In the genomic region with DNA sequence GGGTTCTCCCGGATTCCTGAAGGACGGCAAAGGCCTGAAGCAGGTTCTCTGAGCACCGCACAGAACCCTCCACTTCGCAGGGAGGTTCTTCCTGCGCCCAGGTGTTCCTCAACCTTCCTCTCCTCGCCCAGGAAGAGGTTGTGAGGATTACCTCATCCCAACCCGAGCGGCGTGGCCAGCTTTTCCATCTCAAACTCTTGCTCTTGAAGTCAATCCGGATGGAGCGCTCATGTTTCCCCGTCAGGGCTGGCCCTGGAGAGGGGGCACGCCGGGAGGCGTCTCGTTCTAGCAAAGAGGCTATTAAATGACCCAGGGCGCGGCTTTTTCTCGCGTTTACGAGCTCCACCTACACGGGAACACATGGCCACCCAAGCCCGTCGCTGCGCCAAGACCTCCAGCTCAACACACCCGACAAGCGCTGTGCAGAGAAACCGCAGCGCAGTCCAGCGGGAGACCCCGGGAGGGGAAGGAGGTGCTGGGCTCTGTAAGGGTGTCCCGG, we compare ENCODE assay signal across 8 cellular contexts. TPM values are rescaled to one million over a fixed set of nuclear protein-coding genes. Genes with fewer than 3 reads are reported as not detected.
DNase-seq lines count a peak whose midpoint lies in the region; ATAC-seq and TF ChIP-seq lines count a peak whose summit lies in the region.

No MANE protein-coding gene starts in this region.

- peaks cover 45 to 56% of the 10 kb centered on the region in 2 experiments for H3K4me1 ChIP-seq in neutrophil (ENCODE audit: control insufficient read depth in 1 of 2, insufficient read depth in 1 of 2, low read depth in 1 of 2, low read length in 1 of 2)

- no peak for TF ChIP-seq CTCF in CD14-positive monocyte (IDR thresholded peaks at IDR 0.05)
- TF ChIP-seq CTCF in neutrophil (IDR thresholded peaks at IDR 0.05): no peak

- H3K9me3 Mint-ChIP-seq in CD14-positive monocyte: no peaks in the 10 kb centered on the region
- H3K9me3 Mint-ChIP-seq in activated T-helper 1 cell treated with anti-CD3 and anti-CD28 coated beads, Interleukin-12 subunit alpha, Interleukin-12 subunit beta, Interleukin-2, Interleukin-4 antibody, amounts not matched to agents 30 ng/mL and 10 ng/mL and 1 ng/mL, durations not matched to agents 14 hours and 24 hours and 36 hours: no peaks in the 10 kb centered on the region

- no peaks in the 10 kb centered on the region for H3K9me3 ChIP-seq in neutrophil

- peaks cover 34% of the 10 kb centered on the region for H3K4me1 Mint-ChIP-seq in CD14-positive monocyte
- peaks cover 26% of the 10 kb centered on the region for H3K4me1 Mint-ChIP-seq in activated T-helper 1 cell treated with anti-CD3 and anti-CD28 coated beads, Interleukin-12 subunit alpha, Interleukin-12 subunit beta, Interleukin-2, Interleukin-4 antibody, amounts not matched to agents 30 ng/mL and 10 ng/mL and 1 ng/mL, durations not matched to agents 14 hours and 24 hours and 36 hours (ENCODE audit: low read depth)

- H3K36me3 Mint-ChIP-seq in CD14-positive monocyte: peaks cover 15 to 17% of the 10 kb centered on the region in 2 donors
- H3K36me3 Mint-ChIP-seq in activated T-helper 1 cell treated with anti-CD3 and anti-CD28 coated beads, Interleukin-12 subunit alpha, Interleukin-12 subunit beta, Interleukin-2, Interleukin-4 antibody, amounts not matched to agents 30 ng/mL and 10 ng/mL and 1 ng/mL, durations not matched to agents 14 hours and 24 hours and 36 hours (ENCODE audit: low read depth): peaks cover 9% of the 10 kb centered on the region

- intact Hi-C loops in CD14-positive monocyte (cut with micrococcal nuclease): loop anchor here (5.0 kb wide), 2 partner anchors 36 to 41 kb away; no protein-coding TSS in a partner anchor
- intact Hi-C loops in activated T-helper 1 cell treated with anti-CD3 and anti-CD28 coated beads, Interleukin-12 subunit alpha, Interleukin-12 subunit beta, Interleukin-2, Interleukin-4 antibody, amounts not matched to agents 30 ng/mL and 10 ng/mL and 1 ng/mL, durations not matched to agents 14 hours and 24 hours and 36 hours (cut with micrococcal nuclease): loop anchor here (1.0 to 2.0 kb wide), 4 partner anchors 43 to 313 kb away; a partner anchor contains a TSS

- H3K27me3 Mint-ChIP-seq in CD14-positive monocyte (ENCODE audit: low read depth in 3 of 3): peaks cover 0 to 8% (median 0%) of the 10 kb centered on the region in 3 donors
- H3K27me3 Mint-ChIP-seq in activated T-helper 1 cell treated with anti-CD3 and anti-CD28 coated beads, Interleukin-12 subunit alpha, Interleukin-12 subunit beta, Interleukin-2, Interleukin-4 antibody, amounts not matched to agents 30 ng/mL and 10 ng/mL and 1 ng/mL, durations not matched to agents 14 hours and 24 hours and 36 hours (ENCODE audit: insufficient read depth): no peaks in the 10 kb centered on the region

- no peak for DNase-seq in CD14-positive monocyte (ENCODE audit: low spot score)
- DNase-seq in NCI-H226: peak; percentile 80
- no peak for DNase-seq in activated T-helper 1 cell treated with anti-CD3 and anti-CD28 coated beads, Interleukin-12 subunit alpha, Interleukin-12 subunit beta, Interleukin-2, Interleukin-4 antibody, amounts not matched to agents 30 ng/mL and 10 ng/mL and 1 ng/mL, durations not matched to agents 14 hours and 24 hours and 36 hours (ENCODE audit: low spot score)
- DNase-seq in globus pallidus (ENCODE audit: low spot score): peak; percentile 58
- DNase-seq in AG20443 (ENCODE audit: low spot score): no peak

- H3K27ac ChIP-seq in neutrophil: peak overlapping the region; percentile 97

- H3K27me3 ChIP-seq in neutrophil: no peaks in the 10 kb centered on the region

- peak overlapping the region; percentile 86 to 98 for H3K4me3 ChIP-seq in neutrophil (ENCODE audit: low read depth in 1 of 2, low read length in 1 of 2)

- peak overlapping the region; percentile 93 to 97 (median 96) for H3K27ac Mint-ChIP-seq in CD14-positive monocyte
- peak overlapping the region; percentile 93 for H3K27ac Mint-ChIP-seq in activated T-helper 1 cell treated with anti-CD3 and anti-CD28 coated beads, Interleukin-12 subunit alpha, Interleukin-12 subunit beta, Interleukin-2, Interleukin-4 antibody, amounts not matched to agents 30 ng/mL and 10 ng/mL and 1 ng/mL, durations not matched to agents 14 hours and 24 hours and 36 hours

- H3K4me3 Mint-ChIP-seq in CD14-positive monocyte: peak overlapping the region; percentile 89 to 94
- peak overlapping the region; percentile 94 for H3K4me3 Mint-ChIP-seq in activated T-helper 1 cell treated with anti-CD3 and anti-CD28 coated beads, Interleukin-12 subunit alpha, Interleukin-12 subunit beta, Interleukin-2, Interleukin-4 antibody, amounts not matched to agents 30 ng/mL and 10 ng/mL and 1 ng/mL, durations not matched to agents 14 hours and 24 hours and 36 hours

- H3K36me3 ChIP-seq in neutrophil: peaks cover 2% of the 10 kb centered on the region

- ATAC-seq in GM19035 (IDR thresholded peaks at IDR 0.05; ENCODE audit: unreplicated experiment) (peak; percentile 31), HG03378 (IDR thresholded peaks at IDR 0.05; ENCODE audit: unreplicated experiment) (peak; percentile 7)

RNA-seq across cellular contexts. Expression of a gene that starts 0.6 kb away (rescaled TPM):
- 100 to 1,000 TPM; 202 to 258 TPM for polyA plus RNA-seq in CD14-positive monocyte
- 128 and 130 TPM in 2 replicates for total RNA-seq in activated T-helper 1 cell treated with anti-CD3 and anti-CD28 coated beads, Interleukin-12 subunit alpha, Interleukin-12 subunit beta, Interleukin-2, Interleukin-4 antibody, amounts not matched to agents 30 ng/mL and 10 ng/mL and 1 ng/mL, durations not matched to agents 14 hours and 24 hours and 36 hours

RNA-seq across cellular contexts. Expression of a gene that starts 51.0 kb away (rescaled TPM):
- under 1 TPM; 0.28 to 0.47 TPM for polyA plus RNA-seq in CD14-positive monocyte
- 5.3 and 6.2 TPM in 2 replicates for total RNA-seq in activated T-helper 1 cell treated with anti-CD3 and anti-CD28 coated beads, Interleukin-12 subunit alpha, Interleukin-12 subunit beta, Interleukin-2, Interleukin-4 antibody, amounts not matched to agents 30 ng/mL and 10 ng/mL and 1 ng/mL, durations not matched to agents 14 hours and 24 hours and 36 hours

Comparison
In these comparisons a context has a peak if more than half of its experiments do, and no peak if none do; other contexts are left out.
1. DNase-seq: peak in NCI-H226 (single experiment) and globus pallidus (single experiment); none in CD14-positive monocyte (single experiment), activated T-helper 1 cell treated with anti-CD3 and anti-CD28 coated beads, Interleukin-12 subunit alpha, Interleukin-12 subunit beta, Interleukin-2, Interleukin-4 antibody, amounts not matched to agents 30 ng/mL and 10 ng/mL and 1 ng/mL, durations not matched to agents 14 hours and 24 hours and 36 hours (single experiment) and AG20443 (single experiment).